ENCODE assay signal across 8 cellular contexts in genomic region chr11:5690736-5691135, GRCh38. TPM values are rescaled to one million over a fixed set of nuclear protein-coding genes. Genes with fewer than 3 reads are reported as not detected.
DNase-seq lines count a peak whose midpoint lies in the region; ATAC-seq, FAIRE-seq and TF ChIP-seq lines count a peak whose summit lies in the region.

No MANE protein-coding gene starts in this region.

- no peak for DNase-seq in GM12892 (ENCODE audit: insufficient read length)
- no peak for DNase-seq in activated CD8-positive, alpha-beta T cell treated with anti-CD3 and anti-CD28 coated beads, Interleukin-2, amount 10 ng/mL, durations not matched to agents 7 days and 5 days
- no peak for DNase-seq in left ventricle myocardium superior
- DNase-seq in NCI-H1417 (lab: John Stamatoyannopoulos, UW), result no peak
- DNase-seq in stimulated activated CD4-positive, alpha-beta T cell treated with anti-CD3 and anti-CD28 coated beads, Interleukin-4, amount 100 ng/mL, for 1 hour, result no peak

- peak overlapping the region; percentile 87 for H3K4me3 Mint-ChIP-seq in activated CD8-positive, alpha-beta T cell treated with anti-CD3 and anti-CD28 coated beads, Interleukin-2, amount 10 ng/mL, durations not matched to agents 7 days and 5 days

- peaks cover 25% of the 10 kb centered on the region for H3K4me1 ChIP-seq in skeletal muscle satellite cell (ENCODE audit: control insufficient read depth, insufficient read depth, low read length)

- no peak for ATAC-seq in activated CD8-positive, alpha-beta T cell treated with anti-CD3 and anti-CD28 coated beads, Interleukin-2, amount 10 ng/mL, durations not matched to agents 7 days and 5 days
- ATAC-seq in left ventricle myocardium superior, result peak; percentile 38
- no peak for ATAC-seq in GM21390 (IDR thresholded peaks at IDR 0.05; ENCODE audit: unreplicated experiment)
- ATAC-seq in GM18502 (IDR thresholded peaks at IDR 0.05; ENCODE audit: poor library complexity, unreplicated experiment), result no peak

- FAIRE-seq in GM12892 (lab: Jason Lieb, UNC), result peak; percentile 38

- H3K4me2 ChIP-seq in skeletal muscle satellite cell (ENCODE audit: low read length), result peak overlapping the region; percentile 83

- H3K4me1 Mint-ChIP-seq in activated CD8-positive, alpha-beta T cell treated with anti-CD3 and anti-CD28 coated beads, Interleukin-2, amount 10 ng/mL, durations not matched to agents 7 days and 5 days (ENCODE audit: low read depth), result peaks cover 55% of the 10 kb centered on the region

- H3K9me3 ChIP-seq in skeletal muscle satellite cell (replicated peaks; ENCODE audit: low read length), result no peaks in the 10 kb centered on the region

- H3K27me3 ChIP-seq in skeletal muscle satellite cell (ENCODE audit: control insufficient read depth, insufficient read depth, low read length), result no peaks in the 10 kb centered on the region

- POLR2A ChIA-PET in activated CD8-positive, alpha-beta T cell treated with anti-CD3 and anti-CD28 coated beads, Interleukin-2, amount 10 ng/mL, durations not matched to agents 7 days and 5 days (lab: Charles Lee), result interaction anchor here (0.8 to 2.8 kb wide), 10 partner anchors 10 to 712 kb away, joined by 3 to 36 read pairs (median 7); partner anchors contain the start of gene TRIM34

- peak overlapping the region; percentile 73 for H3K4me3 ChIP-seq in skeletal muscle satellite cell (ENCODE audit: low read length)

- no peaks in the 10 kb centered on the region for H3K27me3 Mint-ChIP-seq in activated CD8-positive, alpha-beta T cell treated with anti-CD3 and anti-CD28 coated beads, Interleukin-2, amount 10 ng/mL, durations not matched to agents 7 days and 5 days (ENCODE audit: low read depth)

- no peaks in the 10 kb centered on the region for H3K9me3 Mint-ChIP-seq in activated CD8-positive, alpha-beta T cell treated with anti-CD3 and anti-CD28 coated beads, Interleukin-2, amount 10 ng/mL, durations not matched to agents 7 days and 5 days (ENCODE audit: insufficient read depth)

- TF ChIP-seq POLR2A in GM12892 (IDR thresholded peaks at IDR 0.05; ENCODE audit: low read depth, low read length), result no peak

- H3K9ac ChIP-seq in skeletal muscle satellite cell (ENCODE audit: low read depth, low read length), result peak overlapping the region; percentile 86

- CTCF ChIA-PET in activated CD8-positive, alpha-beta T cell treated with anti-CD3 and anti-CD28 coated beads, Interleukin-2, amount 10 ng/mL, durations not matched to agents 7 days and 5 days (lab: Charles Lee), result interaction anchor here (0.6 to 3.5 kb wide), 10 partner anchors 8 to 673 kb away, joined by 3 to 11 read pairs (median 4); partner anchors contain the start of gene TRIM34

- H3K36me3 ChIP-seq in skeletal muscle satellite cell (ENCODE audit: insufficient read depth, low read length), result no peaks in the 10 kb centered on the region

- intact Hi-C loops in left ventricle myocardium superior (cut with micrococcal nuclease), result no loop called here

- H3K27ac Mint-ChIP-seq in activated CD8-positive, alpha-beta T cell treated with anti-CD3 and anti-CD28 coated beads, Interleukin-2, amount 10 ng/mL, durations not matched to agents 7 days and 5 days, result peak overlapping the region; percentile 92

- peaks cover 48% of the 10 kb centered on the region for H3K36me3 Mint-ChIP-seq in activated CD8-positive, alpha-beta T cell treated with anti-CD3 and anti-CD28 coated beads, Interleukin-2, amount 10 ng/mL, durations not matched to agents 7 days and 5 days (ENCODE audit: low read depth)

RNA-seq across cellular contexts. Expression of gene TRIM22, which starts 1.1 kb away (rescaled TPM):
- polyA plus RNA-seq in GM12892 (2012; ENCODE audit: missing spikeins), result 250 TPM
- total RNA-seq in activated CD8-positive, alpha-beta T cell treated with anti-CD3 and anti-CD28 coated beads, Interleukin-2, amount 10 ng/mL, durations not matched to agents 7 days and 5 days, result 100 to 1,000 TPM; 228 to 242 TPM
- total RNA-seq in left ventricle myocardium superior, result 19.2 TPM
- 43.5 and 64.1 TPM in 2 replicates for total RNA-seq in skeletal muscle satellite cell (2012; rRNA removed)

RNA-seq across cellular contexts. Expression of gene TRIM5, which starts 5.9 kb away (rescaled TPM):
- 27.7 TPM for polyA plus RNA-seq in GM12892 (2012; ENCODE audit: missing spikeins)
- 10 to 100 TPM; 28.1 to 33.4 TPM for total RNA-seq in activated CD8-positive, alpha-beta T cell treated with anti-CD3 and anti-CD28 coated beads, Interleukin-2, amount 10 ng/mL, durations not matched to agents 7 days and 5 days
- total RNA-seq in left ventricle myocardium superior, result 6.8 TPM
- 16.2 and 23.6 TPM in 2 replicates for total RNA-seq in skeletal muscle satellite cell (2012; rRNA removed)

RNA-seq across cellular contexts. Expression of gene OR56B1, which starts 45.5 kb away (rescaled TPM):
- 0.32 TPM for polyA plus RNA-seq in GM12892 (2012; ENCODE audit: missing spikeins)
- total RNA-seq in activated CD8-positive, alpha-beta T cell treated with anti-CD3 and anti-CD28 coated beads, Interleukin-2, amount 10 ng/mL, durations not matched to agents 7 days and 5 days, result under 1 TPM; 0.16 to 0.34 TPM
- total RNA-seq in left ventricle myocardium superior, result not detected
- total RNA-seq in skeletal muscle satellite cell (2012; rRNA removed), result not detected in 2 replicates

Comparison
In these comparisons a context has a peak if more than half of its experiments do, and no peak if none do; other contexts are left out.
1. RNA of gene TRIM22, which starts 1.1 kb away (total RNA-seq): 228 to 242 TPM in activated CD8-positive, alpha-beta T cell treated with anti-CD3 and anti-CD28 coated beads, Interleukin-2, amount 10 ng/mL, durations not matched to agents 7 days and 5 days; 19.2 TPM in left ventricle myocardium superior (single experiment); every median in the first group is over 10 times any median in the second.